Comparison of ENCODE assay signal across 17 cellular contexts in genomic region chr22:20412474-20413216, GRCh38. TPM values are rescaled to one million over a fixed set of nuclear protein-coding genes. Genes with fewer than 3 reads are reported as not detected.
DNase-seq lines count a peak whose midpoint lies in the region; ATAC-seq lines count a peak whose summit lies in the region.
"Had no signal": no experiment of that assay in that cellular context is flagged by ENCODE, and none has a peak within 500 bp of the region (broad histone marks: within the 10 kb centered on the region; RNA-seq: fewer than 3 reads in every experiment).

No MANE protein-coding gene starts in this region.

- no peaks in the 10 kb centered on the region for H3K9me3 Mint-ChIP-seq in CD8-positive, alpha-beta memory T cell
- H3K9me3 Mint-ChIP-seq: CD4-positive, alpha-beta T cell; GM23338; IgD-negative memory B cell had no signal

- no peaks in the 10 kb centered on the region for H3K36me3 ChIP-seq in CD8-positive, alpha-beta memory T cell (ENCODE audit: insufficient read depth, low read length)

- H3K4me3 ChIP-seq in CD8-positive, alpha-beta memory T cell (ENCODE audit: low read length) = no peak overlapping the region
- H3K4me3 ChIP-seq: GM23338 had no signal

- H3K36me3 Mint-ChIP-seq in CD8-positive, alpha-beta memory T cell = peaks cover 0 to 6% (median 4%) of the 10 kb centered on the region in 3 donors
- H3K36me3 Mint-ChIP-seq: IgD-negative memory B cell had no signal

- POLR2A ChIA-PET in CD8-positive, alpha-beta memory T cell (lab: Charles Lee) = no interaction called here

- H3K27me3 ChIP-seq in CD8-positive, alpha-beta memory T cell (ENCODE audit: insufficient read depth, low read length, poor library complexity, severe bottlenecking) = peaks cover 3% of the 10 kb centered on the region

- CTCF ChIA-PET in CD8-positive, alpha-beta memory T cell (lab: Charles Lee) = interaction anchor here (1.4 kb wide), 1 partner anchor 329 kb away, joined by 4 read pairs; no protein-coding TSS in a partner anchor

- no peak for ATAC-seq in HG03175 (IDR thresholded peaks at IDR 0.05; ENCODE audit: unreplicated experiment)
- no peak for ATAC-seq in GM18868 (IDR thresholded peaks at IDR 0.05; ENCODE audit: unreplicated experiment)
- ATAC-seq in GM19467 (IDR thresholded peaks at IDR 0.05; ENCODE audit: unreplicated experiment) = no peak
- ATAC-seq: GM23338, PC-3 had no signal

- peak overlapping the region in 1 of 8 donors; percentile 33 for H3K27ac Mint-ChIP-seq in CD8-positive, alpha-beta memory T cell
- H3K27ac Mint-ChIP-seq: CD4-positive, alpha-beta T cell; GM23338 had no signal

- peak overlapping the region; percentile 1 for H3K27ac ChIP-seq in CD8-positive, alpha-beta memory T cell (ENCODE audit: low read depth, low read length)

- no peaks in the 10 kb centered on the region for H3K27me3 Mint-ChIP-seq in CD8-positive, alpha-beta memory T cell
- H3K27me3 Mint-ChIP-seq: CD4-positive, alpha-beta T cell; IgD-negative memory B cell had no signal

- peaks cover 0 to 1% (median 0%) of the 10 kb centered on the region in 3 donors for H3K4me1 Mint-ChIP-seq in CD8-positive, alpha-beta memory T cell

- no peaks in the 10 kb centered on the region for H3K9me3 ChIP-seq in CD8-positive, alpha-beta memory T cell (ENCODE audit: low read length)

- intact Hi-C loops in posterior vena cava (cut with DNase I) = no loop called here

- H3K4me1 ChIP-seq in CD8-positive, alpha-beta memory T cell (ENCODE audit: insufficient read depth, low read length) = peaks cover 1% of the 10 kb centered on the region

- no peak overlapping the region for H3K4me3 Mint-ChIP-seq in CD8-positive, alpha-beta memory T cell
- H3K4me3 Mint-ChIP-seq: CD4-positive, alpha-beta T cell; GM23338; IgD-negative memory B cell had no signal

- peak in 1 of 5 donors; percentile 17 for DNase-seq in CD8-positive, alpha-beta memory T cell
- DNase-seq in OCI-M1 (lab: John Stamatoyannopoulos, UW) (peak; percentile 66), epidermal melanocyte (ENCODE audit: insufficient read length, low spot score) (peak; percentile 6), posterior vena cava (ENCODE audit: low spot score) (peak; percentile 34), NCI-H187 (lab: John Stamatoyannopoulos, UW) (no peak)
- DNase-seq: CD4-positive, alpha-beta T cell; DMS79; NCI-H1417 treated with DMSO at 0.1 percent for 48 hours; NCI-H2081; NCI-H526 treated with DMSO at 0.1 percent for 48 hours; NK-92 treated with Interleukin-12 subunit alpha and Interleukin-12 subunit beta, amount 100 ng/mL, for 24 hours; PC-3 had no signal

RNA-seq across cellular contexts. Expression of gene ZNF74, which starts 18.7 kb away (rescaled TPM):
- 10 to 100 TPM; 12.3 to 15.3 TPM for total RNA-seq in CD8-positive, alpha-beta memory T cell
- polyA plus RNA-seq in CD8-positive, alpha-beta memory T cell = 13.0 TPM
- 1 to 10 TPM; 5.9 to 6.9 TPM for total RNA-seq in posterior vena cava

RNA-seq across cellular contexts. Expression of gene SCARF2, which starts 25.0 kb away (rescaled TPM):
- under 1 TPM; 0.31 to 0.50 TPM for total RNA-seq in CD8-positive, alpha-beta memory T cell
- polyA plus RNA-seq in CD8-positive, alpha-beta memory T cell = 1.5 TPM
- 10 to 100 TPM; 18.6 to 26.7 TPM for total RNA-seq in posterior vena cava

Comparison
In these comparisons a context has a peak if more than half of its experiments do, and no peak if none do; other contexts are left out.
1. DNase-seq: peak in OCI-M1 (single experiment), epidermal melanocyte (single experiment) and posterior vena cava (single experiment); none in NCI-H187 (0 of 2).
2. RNA of gene SCARF2, which starts 25.0 kb away (total RNA-seq): 18.6 to 26.7 TPM in posterior vena cava; 0.31 to 0.50 TPM in CD8-positive, alpha-beta memory T cell; every median in the first group is over 10 times any median in the second.